ENCODE assay signal across 13 cellular contexts in the genomic region with DNA sequence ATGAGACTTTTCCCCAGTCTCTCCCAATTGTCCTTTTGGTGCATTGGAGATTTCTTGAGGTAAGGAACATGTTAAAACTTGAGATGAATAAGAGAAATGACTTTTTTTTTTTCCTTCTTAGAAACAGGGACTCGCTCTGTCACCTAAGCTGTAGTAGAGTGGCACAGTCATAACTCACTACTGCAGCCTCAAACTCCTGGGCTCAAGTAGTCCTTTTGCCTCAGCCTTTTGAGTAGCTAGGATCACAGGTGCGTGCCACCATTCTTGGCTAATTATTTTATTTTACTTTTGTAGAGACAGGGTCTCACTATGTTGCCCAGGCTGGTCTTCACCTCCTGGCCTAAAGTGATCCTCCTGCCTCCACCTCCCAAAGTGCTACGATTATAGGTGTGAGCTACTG. TPM values are rescaled to one million over a fixed set of nuclear protein-coding genes. Genes with fewer than 3 reads are reported as not detected.
DNase-seq lines count a peak whose midpoint lies in the region; ATAC-seq and TF ChIP-seq lines count a peak whose summit lies in the region.
"Had no signal": no experiment of that assay in that cellular context is flagged by ENCODE, and none has a peak within 500 bp of the region (broad histone marks: within the 10 kb centered on the region; RNA-seq: fewer than 3 reads in every experiment).

No MANE protein-coding gene starts in this region.

- no peaks in the 10 kb centered on the region for H3K27me3 ChIP-seq in CD4-positive, alpha-beta memory T cell (ENCODE audit: insufficient read depth, low read length)
- H3K27me3 ChIP-seq in vagina: no peaks in the 10 kb centered on the region
- H3K27me3 ChIP-seq: Peyer's patch had no signal

- intact Hi-C loops in CD4-positive, alpha-beta memory T cell (cut with micrococcal nuclease): loop anchor here (1.0 to 5.0 kb wide), 3 partner anchors 8 to 33 kb away; no protein-coding TSS in a partner anchor
- intact Hi-C loops in posterior vena cava (cut with DNase I): no loop called here
- intact Hi-C loops in vagina (cut with DNase I): loop anchor here (5.0 kb wide), 1 partner anchor 663 kb away; no protein-coding TSS in a partner anchor

- ATAC-seq in GM19023 (IDR thresholded peaks at IDR 0.05; ENCODE audit: unreplicated experiment) (peak; percentile 46), HG03060 (IDR thresholded peaks at IDR 0.05; ENCODE audit: low read depth, unreplicated experiment) (peak; percentile 31), HG03354 (IDR thresholded peaks at IDR 0.05; ENCODE audit: poor library complexity, severe bottlenecking, unreplicated experiment) (no peak)

- peaks cover 90% of the 10 kb centered on the region for H3K4me1 ChIP-seq in CD4-positive, alpha-beta memory T cell (ENCODE audit: insufficient read depth, low read length)
- H3K4me1 ChIP-seq in vagina: no peaks in the 10 kb centered on the region

- no peaks in the 10 kb centered on the region for H3K27me3 Mint-ChIP-seq in CD4-positive, alpha-beta memory T cell
- no peaks in the 10 kb centered on the region for H3K27me3 Mint-ChIP-seq in activated naive CD8-positive, alpha-beta T cell treated with anti-CD3 and anti-CD28 coated beads for 36 hours

- DNase-seq in CD4-positive, alpha-beta memory T cell: peak in 1 of 5 donors; percentile 52
- peak; percentile 37 for DNase-seq in activated naive CD8-positive, alpha-beta T cell treated with anti-CD3 and anti-CD28 coated beads for 36 hours
- DNase-seq in posterior vena cava (ENCODE audit: low spot score) (no peak), GM13977 (ENCODE audit: low spot score) (no peak), vagina (ENCODE audit: extremely low spot score in 2 of 2) (no peak)
- DNase-seq: H9, NCI-H2081 treated with DMSO at 0.1 percent for 48 hours, Peyer's patch had no signal

- no peaks in the 10 kb centered on the region for H3K9me3 Mint-ChIP-seq in CD4-positive, alpha-beta memory T cell
- H3K9me3 Mint-ChIP-seq in activated naive CD8-positive, alpha-beta T cell treated with anti-CD3 and anti-CD28 coated beads for 36 hours: peaks cover 3% of the 10 kb centered on the region

- H3K36me3 ChIP-seq in CD4-positive, alpha-beta memory T cell (ENCODE audit: insufficient read depth, low read length): peaks cover 5% of the 10 kb centered on the region
- H3K36me3 ChIP-seq in vagina: no peaks in the 10 kb centered on the region

- TF ChIP-seq POLR2A in vagina (IDR thresholded peaks at IDR 0.05): no peak

- CTCF ChIA-PET in CD4-positive, alpha-beta memory T cell (lab: Charles Lee; ENCODE audit: partially characterized antibody): interaction anchor here (0.7 to 2.6 kb wide), 6 partner anchors 23 to 127 kb away, joined by 3 to 19 read pairs (median 6); no protein-coding TSS in a partner anchor

- H3K27ac ChIP-seq in CD4-positive, alpha-beta memory T cell (ENCODE audit: low read depth, low read length): peak overlapping the region; percentile 56
- H3K27ac ChIP-seq in vagina: no peak overlapping the region
- H3K27ac ChIP-seq: C4-2B, VCaP had no signal

- TF ChIP-seq CTCF in GM13977 (IDR thresholded peaks at IDR 0.05; ENCODE audit: extremely low read depth, insufficient read depth, missing control alignments): no peak
- TF ChIP-seq CTCF in vagina (IDR thresholded peaks at IDR 0.05): no peak

- peaks cover 19 to 43% of the 10 kb centered on the region in 2 donors for H3K36me3 Mint-ChIP-seq in CD4-positive, alpha-beta memory T cell
- peaks cover 46% of the 10 kb centered on the region for H3K36me3 Mint-ChIP-seq in activated naive CD8-positive, alpha-beta T cell treated with anti-CD3 and anti-CD28 coated beads for 36 hours

- in situ Hi-C loops in GM13977 (cut with MboI; ENCODE audit: low pct_unique_long_range_greater_than_20kb, low sequenced_read_pairs, unreplicated experiment): loop anchor here (10.0 kb wide), 1 partner anchor 95 kb away; no protein-coding TSS in a partner anchor

- POLR2A ChIA-PET in CD4-positive, alpha-beta memory T cell (lab: Charles Lee; ENCODE audit: partially characterized antibody): interaction anchor here (0.7 to 30.3 kb wide), 13 partner anchors 9 to 126 kb away, joined by 3 to 1078 read pairs (median 4); a partner anchor contains a TSS

- H3K4me1 Mint-ChIP-seq in CD4-positive, alpha-beta memory T cell: peaks cover 41 to 82% (median 60%) of the 10 kb centered on the region in 4 donors
- H3K4me1 Mint-ChIP-seq in activated naive CD8-positive, alpha-beta T cell treated with anti-CD3 and anti-CD28 coated beads for 36 hours: peaks cover 68% of the 10 kb centered on the region

- H3K27ac Mint-ChIP-seq in CD4-positive, alpha-beta memory T cell: peak overlapping the region; percentile 86 to 98 (median 94)
- peak overlapping the region; percentile 99 for H3K27ac Mint-ChIP-seq in activated naive CD8-positive, alpha-beta T cell treated with anti-CD3 and anti-CD28 coated beads for 36 hours
- H3K27ac Mint-ChIP-seq: H9 had no signal

- H3K9me3 ChIP-seq in CD4-positive, alpha-beta memory T cell (ENCODE audit: control insufficient read depth in 1 of 2, low read length in 2 of 2): no peaks in the 10 kb centered on the region
- H3K9me3 ChIP-seq in vagina: no peaks in the 10 kb centered on the region
- H3K9me3 ChIP-seq: Peyer's patch had no signal

- peak overlapping the region in 1 of 2 donors; percentile 23 for H3K4me3 ChIP-seq in CD4-positive, alpha-beta memory T cell (ENCODE audit: low read length in 2 of 2)
- H3K4me3 ChIP-seq in vagina: no peak overlapping the region

- peak overlapping the region; percentile 81 to 88 (median 86) for H3K4me3 Mint-ChIP-seq in CD4-positive, alpha-beta memory T cell
- H3K4me3 Mint-ChIP-seq in activated naive CD8-positive, alpha-beta T cell treated with anti-CD3 and anti-CD28 coated beads for 36 hours: peak overlapping the region; percentile 80
- H3K4me3 Mint-ChIP-seq: H9 had no signal

RNA-seq across cellular contexts. Expression of a gene that starts 25.9 kb away (rescaled TPM):
- total RNA-seq in CD4-positive, alpha-beta memory T cell: 100 to 1,000 TPM; 298 to 316 TPM
- polyA plus RNA-seq in CD4-positive, alpha-beta memory T cell: 100 to 1,000 TPM; 414 to 773 TPM
- 100 to 1,000 TPM; 112 to 116 TPM for total RNA-seq in activated naive CD8-positive, alpha-beta T cell treated with anti-CD3 and anti-CD28 coated beads for 36 hours
- total RNA-seq in posterior vena cava (10 to 100 TPM; 17.0 to 18.5 TPM), vagina (19.4 TPM)

Comparison
In these comparisons a context has a peak if more than half of its experiments do, and no peak if none do; other contexts are left out.
1. intact Hi-C loops: an anchor here in CD4-positive, alpha-beta memory T cell (1.0 to 5.0 kb wide) and vagina (5.0 kb wide); none called in posterior vena cava.